8 cellular contexts compared by ENCODE assay signal in the genomic region with DNA sequence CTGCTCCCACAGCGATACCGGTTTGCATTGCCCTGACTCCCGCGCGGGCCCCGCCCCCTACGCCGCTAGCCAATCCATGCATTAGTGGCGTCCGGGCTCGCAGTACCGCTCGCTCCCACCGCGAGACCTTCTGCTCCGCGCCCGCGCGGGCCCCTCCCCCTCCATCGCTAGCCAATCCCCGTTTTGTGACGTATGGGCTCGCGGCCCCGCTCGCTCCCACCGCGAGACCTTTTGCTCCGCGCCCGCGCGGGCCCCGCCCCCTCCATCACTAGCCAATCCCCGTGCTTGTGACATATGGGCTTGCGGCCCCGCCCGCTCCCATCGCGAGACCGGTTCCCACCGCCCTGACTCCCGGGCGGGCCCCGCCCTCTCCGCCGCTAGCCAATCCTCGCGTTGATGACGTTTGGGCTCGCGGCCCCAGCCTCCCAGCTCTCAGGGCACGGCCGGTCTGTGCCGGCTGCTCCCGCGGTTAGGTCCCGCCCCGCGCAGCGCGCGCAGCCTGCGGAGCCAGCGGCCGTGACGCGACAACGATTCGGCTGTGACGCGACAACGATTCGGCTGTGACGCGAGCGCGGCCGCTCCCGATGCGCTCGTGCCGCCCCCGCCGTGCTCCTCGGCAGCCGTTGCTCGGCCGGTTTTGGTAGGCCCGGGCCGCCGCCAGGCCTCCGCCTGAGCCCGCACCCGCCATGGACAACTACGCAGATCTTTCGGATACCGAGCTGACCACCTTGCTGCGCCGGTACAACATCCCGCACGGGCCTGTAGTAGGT. TPM values are rescaled to one million over a fixed set of nuclear protein-coding genes. Genes with fewer than 3 reads are reported as not detected.
A peak's percentile ranks its signal among the peaks of the same experiment; 100 is the strongest.
DNase-seq lines count a peak whose midpoint lies in the region; ATAC-seq and TF ChIP-seq lines count a peak whose summit lies in the region.

TSS of gene EMD (plus strand) at position 497 of the 770 bp plus-strand sequence. CDS start at position 687, 190 bp downstream.

- H3K4me1 ChIP-seq in ascending aorta (peaks cover 2 to 14% of the 10 kb centered on the region in 2 donors), right atrium auricular region (peaks cover 0 to 16% of the 10 kb centered on the region in 2 donors), vagina (peaks cover 22% of the 10 kb centered on the region)

- TF ChIP-seq CTCF in ascending aorta (IDR thresholded peaks at IDR 0.05) (no peak), right atrium auricular region (IDR thresholded peaks at IDR 0.05) (no peak), vagina (IDR thresholded peaks at IDR 0.05) (no peak)

- intact Hi-C loops in T-helper 2 cell treated with Interferon-gamma antibody and Interleukin-4, amounts not matched to agents 100 ng/mL and 5 ng/mL, for 36 hours (cut with micrococcal nuclease) = loop anchor here (1.0 kb wide), 1 partner anchor 10 kb away; no protein-coding TSS in a partner anchor
- intact Hi-C loops in ascending aorta (cut with DNase I) (loop anchor here (10.0 kb wide), 1 partner anchor 904 kb away; the partner anchor contains the start of gene HAUS7), vagina (cut with DNase I) (no loop called here)

- H3K36me3 ChIP-seq in ascending aorta (peaks cover 0 to 2% of the 10 kb centered on the region in 2 donors), right atrium auricular region (no peaks in the 10 kb centered on the region), vagina (no peaks in the 10 kb centered on the region)

- DNase-seq in NCI-H187 treated with DMSO at 0.1 percent for 48 hours (lab: John Stamatoyannopoulos, UW) = peak; percentile 94
- DNase-seq in ascending aorta (ENCODE audit: low spot score in 2 of 2) = peak; percentile 94 to 97
- peak; percentile 98 for DNase-seq in right atrium auricular region (ENCODE audit: low spot score)
- peak; percentile 96 for DNase-seq in putamen (ENCODE audit: low spot score)
- DNase-seq in vagina (ENCODE audit: extremely low spot score in 2 of 2) = peak in 1 of 2 donors; percentile 98

- H3K4me3 ChIP-seq in ascending aorta (peak within 1 kb of the TSS; percentile 64 to 79), right atrium auricular region (peak within 1 kb of the TSS; percentile 66 to 79), vagina (peak within 1 kb of the TSS; percentile 68 to 83)

- H3K27ac ChIP-seq in ascending aorta (peak within 1 kb of the TSS; percentile 97 to 98), right atrium auricular region (peak within 1 kb of the TSS; percentile 93 to 97), vagina (peak within 1 kb of the TSS; percentile 96)

- H3K27me3 ChIP-seq in ascending aorta (no peaks in the 10 kb centered on the region), right atrium auricular region (no peaks in the 10 kb centered on the region), vagina (no peaks in the 10 kb centered on the region)

- ATAC-seq in GM18498 (IDR thresholded peaks at IDR 0.05; ENCODE audit: unreplicated experiment) = peak; percentile 82
- peak; percentile 80 for ATAC-seq in HG02938 (IDR thresholded peaks at IDR 0.05; ENCODE audit: unreplicated experiment)

- H3K9me3 ChIP-seq in ascending aorta = no peaks in the 10 kb centered on the region
- no peaks in the 10 kb centered on the region for H3K9me3 ChIP-seq in right atrium auricular region
- H3K9me3 ChIP-seq in vagina = no peaks in the 10 kb centered on the region

- TF ChIP-seq POLR2A in vagina (IDR thresholded peaks at IDR 0.05) = peak in 1 of 2 donors; percentile 84

RNA-seq across cellular contexts. Expression of gene EMD, which starts in this region (rescaled TPM):
- 56.4 and 61.3 TPM in 2 replicates for total RNA-seq in T-helper 2 cell treated with Interferon-gamma antibody and Interleukin-4, amounts not matched to agents 100 ng/mL and 5 ng/mL, for 36 hours
- total RNA-seq in ascending aorta (86.3 TPM), right atrium auricular region (10 to 100 TPM; 41.5 to 47.0 TPM), vagina (59.2 TPM)
